In genomic region chr9:133939845-133940244, GRCh38 we compare ENCODE assay signal across 20 cellular contexts.
"Had no signal": no experiment of that assay in that cellular context is flagged by ENCODE, and none has a peak within 500 bp of the region (broad histone marks: within the 10 kb centered on the region; RNA-seq: fewer than 3 reads in every experiment).

No MANE protein-coding gene starts in this region.

- H3K4me3 ChIP-seq: esophagus squamous epithelium, lung, skin epidermis, testis had no signal

- H3K27me3 Mint-ChIP-seq: activated CD4-positive, alpha-beta T cell treated with anti-CD3 and anti-CD28 coated beads, Interleukin-2, amount 10 ng/mL, durations not matched to agents 24 days and 14 days; activated naive CD4-positive, alpha-beta T cell treated with anti-CD3 and anti-CD28 coated beads, Interleukin-2, amount 10 ng/mL, durations not matched to agents 7 days and 5 days; activated naive CD8-positive, alpha-beta T cell treated with anti-CD3 and anti-CD28 coated beads, Interleukin-2, amount 50 U/mL, for 24 hours; central memory CD8-positive, alpha-beta T cell; T-cell had no signal

- H3K27ac Mint-ChIP-seq: activated CD4-positive, alpha-beta T cell treated with anti-CD3 and anti-CD28 coated beads, Interleukin-2, amount 10 ng/mL, durations not matched to agents 24 days and 14 days; activated naive CD4-positive, alpha-beta T cell treated with anti-CD3 and anti-CD28 coated beads, Interleukin-2, amount 10 ng/mL, durations not matched to agents 7 days and 5 days; activated naive CD8-positive, alpha-beta T cell treated with anti-CD3 and anti-CD28 coated beads, Interleukin-2, amount 50 U/mL, for 24 hours; immature natural killer cell; T-cell had no signal

- H3K9me3 ChIP-seq: esophagus squamous epithelium, testis had no signal

- H3K4me1 Mint-ChIP-seq: activated CD4-positive, alpha-beta T cell treated with anti-CD3 and anti-CD28 coated beads, Interleukin-2, amount 10 ng/mL, durations not matched to agents 24 days and 14 days; activated naive CD4-positive, alpha-beta T cell treated with anti-CD3 and anti-CD28 coated beads, Interleukin-2, amount 10 ng/mL, durations not matched to agents 7 days and 5 days; activated naive CD8-positive, alpha-beta T cell treated with anti-CD3 and anti-CD28 coated beads, Interleukin-2, amount 50 U/mL, for 24 hours; central memory CD8-positive, alpha-beta T cell; immature natural killer cell; T-cell had no signal

- ATAC-seq: activated naive CD8-positive, alpha-beta T cell treated with anti-CD3 and anti-CD28 coated beads, Interleukin-2, amount 50 U/mL, for 24 hours; activated T-cell treated with anti-CD3 and anti-CD28 coated beads, Interleukin-2, amount 50 U/mL, for 4 hours; T-cell had no signal

- H3K9me3 Mint-ChIP-seq: activated CD4-positive, alpha-beta T cell treated with anti-CD3 and anti-CD28 coated beads, Interleukin-2, amount 10 ng/mL, durations not matched to agents 24 days and 14 days; activated naive CD4-positive, alpha-beta T cell treated with anti-CD3 and anti-CD28 coated beads, Interleukin-2, amount 10 ng/mL, durations not matched to agents 7 days and 5 days; activated naive CD8-positive, alpha-beta T cell treated with anti-CD3 and anti-CD28 coated beads, Interleukin-2, amount 50 U/mL, for 24 hours; activated T-cell treated with anti-CD3 and anti-CD28 coated beads, Interleukin-2, amount 50 U/mL, for 4 hours; central memory CD8-positive, alpha-beta T cell; immature natural killer cell; nephron; T-cell had no signal

- H3K4me3 Mint-ChIP-seq: activated CD4-positive, alpha-beta T cell treated with anti-CD3 and anti-CD28 coated beads, Interleukin-2, amount 10 ng/mL, durations not matched to agents 24 days and 14 days; activated naive CD4-positive, alpha-beta T cell treated with anti-CD3 and anti-CD28 coated beads, Interleukin-2, amount 10 ng/mL, durations not matched to agents 7 days and 5 days; activated naive CD8-positive, alpha-beta T cell treated with anti-CD3 and anti-CD28 coated beads, Interleukin-2, amount 50 U/mL, for 24 hours; activated T-cell treated with anti-CD3 and anti-CD28 coated beads, Interleukin-2, amount 50 U/mL, for 4 hours; central memory CD8-positive, alpha-beta T cell; immature natural killer cell; nephron; T-cell had no signal

- H3K36me3 Mint-ChIP-seq: activated naive CD4-positive, alpha-beta T cell treated with anti-CD3 and anti-CD28 coated beads, Interleukin-2, amount 10 ng/mL, durations not matched to agents 7 days and 5 days; immature natural killer cell; T-cell had no signal

- H3K27ac ChIP-seq: brain microvascular endothelial cell, esophagus squamous epithelium, skin epidermis, testis had no signal

- DNase-seq: activated CD4-positive, alpha-beta T cell treated with anti-CD3 and anti-CD28 coated beads, Interleukin-2, amount 10 ng/mL, durations not matched to agents 24 days and 14 days; activated CD8-positive, alpha-beta memory T cell treated with anti-CD3 and anti-CD28 coated beads, Interleukin-2, amount 50 U/mL, for 4 hours; activated effector memory CD4-positive, alpha-beta T cell treated with Interleukin-2 at 50 U/mL for 16 hours; activated naive CD4-positive, alpha-beta T cell treated with anti-CD3 and anti-CD28 coated beads, Interleukin-2, amount 10 ng/mL, durations not matched to agents 7 days and 5 days; activated naive CD8-positive, alpha-beta T cell treated with anti-CD3 and anti-CD28 coated beads, Interleukin-2, amount 50 U/mL, for 24 hours; activated T-cell treated with anti-CD3 and anti-CD28 coated beads, Interleukin-2, amount 50 U/mL, for 4 hours; brain microvascular endothelial cell; effector CD4-positive, alpha-beta T cell; esophagus squamous epithelium; immature natural killer cell; midbrain; occipital lobe; stimulated activated CD4-positive, alpha-beta T cell treated with anti-CD3 and anti-CD28 coated beads, Interleukin-15, amount 100 ng/mL, for 24 hours; stimulated activated CD4-positive, alpha-beta T cell treated with anti-CD3 and anti-CD28 coated beads, Interleukin-2, amount 100 ng/mL, for 48 hours; T-cell; testis had no signal

- H3K27me3 ChIP-seq: brain microvascular endothelial cell, esophagus squamous epithelium, testis had no signal
